In the genomic region with DNA sequence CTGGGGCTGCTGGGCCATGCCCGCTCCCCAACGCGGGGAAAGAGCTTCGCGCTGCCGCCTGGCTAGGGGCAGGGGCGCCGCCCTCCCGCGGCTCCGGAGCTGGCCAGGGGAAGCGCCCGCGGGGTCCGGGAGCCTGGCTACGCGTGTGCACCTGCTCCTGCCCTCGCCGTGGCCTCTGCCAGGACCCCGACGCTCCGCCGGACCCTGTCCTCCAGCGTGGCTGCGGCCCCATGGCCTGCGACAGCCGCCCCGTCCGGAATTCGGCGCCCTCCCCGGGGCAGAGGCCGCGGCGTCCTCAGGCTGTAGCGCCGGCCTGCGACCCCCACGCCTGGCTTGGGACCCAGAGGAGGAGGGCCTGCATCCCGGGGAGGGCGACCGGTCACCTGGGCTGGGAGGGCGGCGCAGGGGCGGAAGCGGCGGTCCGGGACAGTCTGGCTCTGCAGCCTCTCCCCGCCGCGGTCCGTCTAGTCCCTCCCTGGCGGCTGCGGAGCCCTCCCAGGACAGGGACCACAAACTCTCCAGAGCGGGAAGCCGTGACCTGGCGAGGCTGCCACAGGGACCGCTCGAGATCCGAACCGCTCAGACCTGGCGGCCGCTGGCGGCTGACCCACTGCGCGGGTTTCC, we compare ENCODE assay signal across 17 cellular contexts.
DNase-seq lines count a peak whose midpoint lies in the region; ATAC-seq lines count a peak whose summit lies in the region.
"Had no signal": no experiment of that assay in that cellular context is flagged by ENCODE, and none has a peak within 500 bp of the region (broad histone marks: within the 10 kb centered on the region; RNA-seq: fewer than 3 reads in every experiment).

No MANE protein-coding gene starts in this region.

- no peak overlapping the region for H3K27ac ChIP-seq in GM23248
- H3K27ac ChIP-seq: Peyer's patch had no signal

- no peaks in the 10 kb centered on the region for H3K79me2 ChIP-seq in GM23248 (ENCODE audit: insufficient read depth)

- H3K9ac ChIP-seq in iPS-15b (ENCODE audit: low read depth, low read length): no peak overlapping the region
- no peak overlapping the region for H3K9ac ChIP-seq in GM23248

- ATAC-seq in stimulated activated naive CD8-positive, alpha-beta T cell treated with anti-CD3 and anti-CD28 coated beads, Interleukin-15, amount 100 ng/mL, for 72 hours: peak; percentile 21
- ATAC-seq in stimulated activated naive CD8-positive, alpha-beta T cell treated with anti-CD3 and anti-CD28 coated beads, Interleukin-15, Interleukin-2, amounts not matched to agents 100 U/mL and 50 U/mL, for 24 hours: no peak
- ATAC-seq: GM12878 had no signal

- H3K9me3 ChIP-seq in iPS-15b (ENCODE audit: control insufficient read depth, insufficient read depth, low read length): no peaks in the 10 kb centered on the region
- no peaks in the 10 kb centered on the region for H3K9me3 ChIP-seq in GM23248 (ENCODE audit: low read depth)
- H3K9me3 ChIP-seq: Peyer's patch had no signal

- in situ Hi-C loops in GM23248 (cut with MboI): no loop called here

- no peaks in the 10 kb centered on the region for H3K4me1 Mint-ChIP-seq in stimulated activated naive CD8-positive, alpha-beta T cell treated with anti-CD3 and anti-CD28 coated beads, Interleukin-15, amount 100 ng/mL, for 72 hours

- no peaks in the 10 kb centered on the region for H3K9me2 ChIP-seq in GM23248 (ENCODE audit: insufficient read depth)

- H3K27me3 ChIP-seq in iPS-15b (ENCODE audit: control insufficient read depth, insufficient read depth, low read length) (no peaks in the 10 kb centered on the region), GM23248 (replicated peaks; ENCODE audit: insufficient read depth) (no peaks in the 10 kb centered on the region)
- H3K27me3 ChIP-seq: Peyer's patch had no signal

- H3K4me1 ChIP-seq in iPS-15b (ENCODE audit: control insufficient read depth, insufficient read depth, low read length): no peaks in the 10 kb centered on the region
- H3K4me1 ChIP-seq in GM23248 (ENCODE audit: insufficient read depth): no peaks in the 10 kb centered on the region
- H3K4me1 ChIP-seq: Peyer's patch had no signal

- no peaks in the 10 kb centered on the region for H3F3A ChIP-seq in GM23248 (ENCODE audit: insufficient read depth)

- H3K36me3 ChIP-seq in iPS-15b (ENCODE audit: control insufficient read depth, insufficient read depth, low read length) (no peaks in the 10 kb centered on the region), GM23248 (ENCODE audit: low read depth) (no peaks in the 10 kb centered on the region)
- H3K36me3 ChIP-seq: Peyer's patch had no signal

- H3K27ac Mint-ChIP-seq in stimulated activated naive CD8-positive, alpha-beta T cell treated with anti-CD3 and anti-CD28 coated beads, Interleukin-15, amount 100 ng/mL, for 72 hours: no peak overlapping the region

- no peaks in the 10 kb centered on the region for H4K20me1 ChIP-seq in GM23248 (ENCODE audit: insufficient read depth)

- H3K9me3 Mint-ChIP-seq in stimulated activated naive CD8-positive, alpha-beta T cell treated with anti-CD3 and anti-CD28 coated beads, Interleukin-15, amount 100 ng/mL, for 72 hours: no peaks in the 10 kb centered on the region

- H3K4me3 ChIP-seq in iPS-15b (ENCODE audit: low read depth, low read length) (peak overlapping the region; percentile 2), GM23248 (no peak overlapping the region)
- H3K4me3 ChIP-seq: GM12878, Peyer's patch had no signal

- H3K4me2 ChIP-seq in GM23248 (ENCODE audit: unreplicated experiment): no peak overlapping the region

- peaks cover 43% of the 10 kb centered on the region for H3K27me3 Mint-ChIP-seq in stimulated activated naive CD8-positive, alpha-beta T cell treated with anti-CD3 and anti-CD28 coated beads, Interleukin-15, amount 100 ng/mL, for 72 hours

- no peak overlapping the region for H3K4me3 Mint-ChIP-seq in stimulated activated naive CD8-positive, alpha-beta T cell treated with anti-CD3 and anti-CD28 coated beads, Interleukin-15, amount 100 ng/mL, for 72 hours

- no peak overlapping the region for H2AFZ ChIP-seq in GM23248

- WGBS in GM23248 (ENCODE audit: low coverage in 1 of 2, low lambda C conversion rate in 2 of 2, missing lambda C conversion rate in 2 of 2), 2 experiments: 9 to 17% methylated on average over 41 to 54 of the region's 66 CpGs

- DNase-seq in stimulated activated naive CD8-positive, alpha-beta T cell treated with anti-CD3 and anti-CD28 coated beads, Interleukin-15, amount 100 ng/mL, for 72 hours: no peak
- DNase-seq in stimulated activated naive CD8-positive, alpha-beta T cell treated with anti-CD3 and anti-CD28 coated beads, Interleukin-15, Interleukin-2, amounts not matched to agents 100 U/mL and 50 U/mL, for 24 hours: no peak
- DNase-seq in retina: peak; percentile 1
- DNase-seq in GM23248: no peak
- DNase-seq in SW480 (ENCODE audit: low spot score): no peak
- no peak for DNase-seq in activated CD4-positive, CD25-positive, alpha-beta regulatory T cell treated with anti-CD3 and anti-CD28 coated beads, Interleukin-2, amount 50 U/mL, for 72 hours
- DNase-seq: C1 segment of cervical spinal cord, DND-41, GDM1, Kasumi-1, NCI-H1105, NCI-H1694, NCI-H524, Peyer's patch, SHP77 had no signal
